In the genomic region with DNA sequence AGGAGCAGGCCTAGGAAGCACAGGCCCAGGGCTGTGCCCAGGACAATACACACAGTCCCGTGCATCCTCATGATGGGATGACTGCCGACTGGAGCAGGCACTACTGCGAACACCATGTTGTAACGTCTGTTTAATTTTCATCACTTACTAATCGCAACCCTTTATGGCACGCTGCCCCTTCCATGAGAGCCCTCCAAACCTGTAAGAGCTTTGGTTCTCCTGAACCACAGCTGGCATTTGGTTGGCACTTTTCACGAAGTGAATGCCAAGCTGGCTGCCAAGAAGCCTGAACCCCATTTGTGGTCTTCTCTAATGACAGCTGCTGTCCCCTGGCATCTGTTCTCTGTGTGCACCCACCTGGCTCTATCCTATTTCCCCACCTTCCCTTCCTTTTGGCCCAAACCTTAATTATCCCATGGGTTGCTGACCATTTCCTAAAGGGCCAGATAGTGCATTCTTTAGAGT, we compare ENCODE assay signal across 17 cellular contexts. TPM values are rescaled to one million over a fixed set of nuclear protein-coding genes. Genes with fewer than 3 reads are reported as not detected.
A peak's percentile ranks its signal among the peaks of the same experiment; 100 is the strongest.
DNase-seq lines count a peak whose midpoint lies in the region; ATAC-seq and TF ChIP-seq lines count a peak whose summit lies in the region.
"Had no signal": no experiment of that assay in that cellular context is flagged by ENCODE, and none has a peak within 500 bp of the region (broad histone marks: within the 10 kb centered on the region; RNA-seq: fewer than 3 reads in every experiment).

No MANE protein-coding gene starts in this region.

- TF ChIP-seq CTCF in left lung (IDR thresholded peaks at IDR 0.05) (no peak), type B pancreatic cell (conservative IDR thresholded peaks at IDR 0.05) (no peak)

- peak overlapping the region; percentile 42 for H3K4me3 Mint-ChIP-seq in activated CD8-positive, alpha-beta T cell treated with anti-CD3 and anti-CD28 coated beads, Interleukin-2, amount 10 ng/mL, durations not matched to agents 7 days and 5 days
- H3K4me3 Mint-ChIP-seq in type B pancreatic cell: no peak overlapping the region

- H3K27me3 Mint-ChIP-seq in activated CD8-positive, alpha-beta T cell treated with anti-CD3 and anti-CD28 coated beads, Interleukin-2, amount 10 ng/mL, durations not matched to agents 7 days and 5 days (ENCODE audit: low read depth): no peaks in the 10 kb centered on the region
- H3K27me3 Mint-ChIP-seq in type B pancreatic cell: no peaks in the 10 kb centered on the region

- H3K4me1 Mint-ChIP-seq in activated CD8-positive, alpha-beta T cell treated with anti-CD3 and anti-CD28 coated beads, Interleukin-2, amount 10 ng/mL, durations not matched to agents 7 days and 5 days (ENCODE audit: low read depth): peaks cover 68% of the 10 kb centered on the region
- peaks cover 7% of the 10 kb centered on the region for H3K4me1 Mint-ChIP-seq in type B pancreatic cell (ENCODE audit: unreplicated experiment)

- no peaks in the 10 kb centered on the region for H3K27me3 ChIP-seq in left lung
- H3K27me3 ChIP-seq: BE2C, vagina had no signal

- POLR2A ChIA-PET in activated CD8-positive, alpha-beta T cell treated with anti-CD3 and anti-CD28 coated beads, Interleukin-2, amount 10 ng/mL, durations not matched to agents 7 days and 5 days (lab: Charles Lee): interaction anchor here (1.6 kb wide), 1 partner anchor 42 kb away, joined by 4 read pairs; no protein-coding TSS in a partner anchor

- intact Hi-C loops in left ventricle myocardium superior (cut with micrococcal nuclease): no loop called here
- intact Hi-C loops in cardiac septum (cut with DNase I): no loop called here
- intact Hi-C loops in left lung (cut with DNase I): no loop called here

- H3K4me1 ChIP-seq in left lung: peaks cover 0 to 4% of the 10 kb centered on the region in 2 donors
- H3K4me1 ChIP-seq: BE2C, vagina had no signal

- no peak overlapping the region for H3K27ac ChIP-seq in left lung
- H3K27ac ChIP-seq: vagina had no signal

- H3K27ac Mint-ChIP-seq in activated CD8-positive, alpha-beta T cell treated with anti-CD3 and anti-CD28 coated beads, Interleukin-2, amount 10 ng/mL, durations not matched to agents 7 days and 5 days: peak overlapping the region; percentile 82
- H3K27ac Mint-ChIP-seq in type B pancreatic cell: peak overlapping the region; percentile 18

- DNase-seq in left ventricle myocardium superior (peak; percentile 20), cardiac septum (ENCODE audit: low spot score) (no peak), left lung (peak in 1 of 2 donors; percentile 40), type B pancreatic cell (ENCODE audit: extremely low spot score, unreplicated experiment) (no peak), NCI-H2196 treated with DMSO at 0.1 percent for 48 hours (lab: John Stamatoyannopoulos, UW; ENCODE audit: unreplicated experiment) (no peak)
- no peak for DNase-seq in activated CD8-positive, alpha-beta T cell treated with anti-CD3 and anti-CD28 coated beads, Interleukin-2, amount 10 ng/mL, durations not matched to agents 7 days and 5 days
- DNase-seq: BE2C; caudate nucleus; head of caudate nucleus; NCI-H1048; NCI-H226; OCI-M1; retina; stimulated activated CD4-positive, alpha-beta T cell treated with anti-CD3 and anti-CD28 coated beads, Interleukin-2, amount 100 ng/mL, for 48 hours had no signal

- H3K4me3 ChIP-seq in left lung: no peak overlapping the region
- H3K4me3 ChIP-seq: vagina had no signal

- no peaks in the 10 kb centered on the region for H3K9me3 Mint-ChIP-seq in activated CD8-positive, alpha-beta T cell treated with anti-CD3 and anti-CD28 coated beads, Interleukin-2, amount 10 ng/mL, durations not matched to agents 7 days and 5 days (ENCODE audit: insufficient read depth)
- no peaks in the 10 kb centered on the region for H3K9me3 Mint-ChIP-seq in type B pancreatic cell

- CTCF ChIA-PET in activated CD8-positive, alpha-beta T cell treated with anti-CD3 and anti-CD28 coated beads, Interleukin-2, amount 10 ng/mL, durations not matched to agents 7 days and 5 days (lab: Charles Lee): interaction anchor here (0.9 to 2.5 kb wide), 4 partner anchors 9 to 44 kb away, joined by 4 to 13 read pairs (median 8); no protein-coding TSS in a partner anchor

- peaks cover 10 to 100% of the 10 kb centered on the region in 2 donors for H3K36me3 ChIP-seq in left lung

- H3K36me3 Mint-ChIP-seq in activated CD8-positive, alpha-beta T cell treated with anti-CD3 and anti-CD28 coated beads, Interleukin-2, amount 10 ng/mL, durations not matched to agents 7 days and 5 days (ENCODE audit: low read depth): peaks cover 87% of the 10 kb centered on the region
- peaks cover 31% of the 10 kb centered on the region for H3K36me3 Mint-ChIP-seq in type B pancreatic cell

- H3K9me3 ChIP-seq in left lung: no peaks in the 10 kb centered on the region
- H3K9me3 ChIP-seq: BE2C, vagina had no signal

- ATAC-seq in left ventricle myocardium superior (no peak), left lung (peak; percentile 33), GM18868 (IDR thresholded peaks at IDR 0.05; ENCODE audit: unreplicated experiment) (no peak), GM21825 (IDR thresholded peaks at IDR 0.05; ENCODE audit: unreplicated experiment) (no peak)
- no peak for ATAC-seq in activated CD8-positive, alpha-beta T cell treated with anti-CD3 and anti-CD28 coated beads, Interleukin-2, amount 10 ng/mL, durations not matched to agents 7 days and 5 days

RNA-seq across cellular contexts. Expression of a gene that starts 36.5 kb away (rescaled TPM):
- total RNA-seq in left ventricle myocardium superior: 17.6 TPM
- 25.6 TPM for total RNA-seq in cardiac septum
- total RNA-seq in activated CD8-positive, alpha-beta T cell treated with anti-CD3 and anti-CD28 coated beads, Interleukin-2, amount 10 ng/mL, durations not matched to agents 7 days and 5 days: 10 to 100 TPM; 37.4 to 38.2 TPM
- 100 to 1,000 TPM in 1 of 2 donors, 10 to 100 TPM in 1; 89.4 to 109 TPM for total RNA-seq in left lung
- total RNA-seq in type B pancreatic cell (ENCODE audit: low replicate concordance): 5.4 and 6.8 TPM in 2 replicates

RNA-seq across cellular contexts. Expression of a gene that starts 50.1 kb away (rescaled TPM):
- total RNA-seq in left ventricle myocardium superior (56.7 TPM), cardiac septum (47.9 TPM), left lung (10 to 100 TPM; 51.3 to 63.0 TPM), type B pancreatic cell (ENCODE audit: low replicate concordance) (23.7 and 30.4 TPM in 2 replicates)
- 10 to 100 TPM; 62.4 TPM for total RNA-seq in activated CD8-positive, alpha-beta T cell treated with anti-CD3 and anti-CD28 coated beads, Interleukin-2, amount 10 ng/mL, durations not matched to agents 7 days and 5 days
